ENCODE assay signal across 21 cellular contexts in the genomic region with DNA sequence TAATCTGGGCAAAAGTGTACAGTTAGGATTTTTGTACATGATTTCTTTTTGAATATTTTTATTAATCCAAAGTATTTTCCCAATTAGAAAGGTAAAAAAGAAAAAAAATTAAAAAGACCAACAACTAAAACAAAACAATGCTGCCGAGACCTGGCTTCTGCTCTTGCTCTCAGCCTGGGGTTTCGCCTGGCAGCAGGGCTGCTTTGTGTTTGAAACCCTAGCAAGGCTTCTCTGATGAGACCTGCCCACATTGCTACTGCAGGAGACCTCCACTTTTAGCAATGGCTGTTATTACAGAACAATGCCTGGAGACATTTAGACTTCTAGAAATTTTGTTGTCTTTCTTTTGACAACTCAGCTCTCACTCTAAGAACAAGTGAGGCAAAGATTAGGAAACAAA.
A peak's percentile ranks its signal among the peaks of the same experiment; 100 is the strongest.
DNase-seq lines count a peak whose midpoint lies in the region; ATAC-seq, FAIRE-seq and TF ChIP-seq lines count a peak whose summit lies in the region.
"Had no signal": no experiment of that assay in that cellular context is flagged by ENCODE, and none has a peak within 500 bp of the region (broad histone marks: within the 10 kb centered on the region; RNA-seq: fewer than 3 reads in every experiment).

No MANE protein-coding gene starts in this region.

- no peaks in the 10 kb centered on the region for H3K23me2 ChIP-seq in H9 (ENCODE audit: insufficient read length, low read depth, low read length, poor library complexity, severe bottlenecking)
- H3K23me2 ChIP-seq in H1 (ENCODE audit: low read depth, low read length): no peaks in the 10 kb centered on the region

- CTCF ChIA-PET in H1 (lab: Charles Lee; ENCODE audit: partially characterized antibody): no interaction called here

- H2BK120ac ChIP-seq in H9 (ENCODE audit: low read depth, low read length, poor library complexity, severe bottlenecking): no peak overlapping the region
- H2BK120ac ChIP-seq in H1 (replicated peaks; ENCODE audit: low read depth, low read length): no peak overlapping the region

- H3K14ac ChIP-seq in H9 (ENCODE audit: insufficient read depth, low read length) (no peak overlapping the region), H1 (ENCODE audit: insufficient read length) (no peak overlapping the region)

- peaks cover 0 to 2% (median 0%) of the 10 kb centered on the region in 3 experiments; a peak in 1 of 7 replicates for H3K36me3 Mint-ChIP-seq in H9 (ENCODE audit: insufficient read depth in 1 of 3, low read depth in 3 of 3)
- H3K36me3 Mint-ChIP-seq: CD14-positive monocyte; CD8-positive, alpha-beta T cell had no signal

- no peak overlapping the region for H3K4ac ChIP-seq in H9 (ENCODE audit: low read depth, low read length)
- H3K4ac ChIP-seq in H1 (replicated peaks; ENCODE audit: insufficient read length, low read depth, low read length): no peak overlapping the region

- no peak for ATAC-seq in GM19455 (IDR thresholded peaks at IDR 0.05; ENCODE audit: unreplicated experiment)
- ATAC-seq: A549; CD8-positive, alpha-beta T cell had no signal

- H4K20me1 ChIP-seq in H9 (ENCODE audit: control insufficient read depth, insufficient read depth, insufficient read length) (no peaks in the 10 kb centered on the region), H1 (replicated peaks in 1 of 2; ENCODE audit: control insufficient read depth in 1 of 2, insufficient read depth in 2 of 2, low read length in 2 of 2) (no peaks in the 10 kb centered on the region)

- WGBS in H9 (ENCODE audit: extremely low coverage, insufficient read length, low lambda C conversion rate): no CpG with 5 or more reads among the region's 2 CpGs
- 57% methylated on average over 2 of the region's 2 CpGs for WGBS in HUES64
- 44% methylated on average over 2 of the region's 2 CpGs; no CpG with 5 or more reads in 1 of the 2 experiments for WGBS in H1 (ENCODE audit: extremely low coverage in 1 of 2, insufficient coverage in 1 of 2, insufficient read length in 1 of 2, insufficient replicate concordance in 2 of 2, low coverage in 1 of 2, low lambda C conversion rate in 2 of 2, missing lambda C conversion rate in 1 of 2), 2 experiments

- H2BK5ac ChIP-seq in H9 (ENCODE audit: insufficient read length, low read length): no peak overlapping the region
- H2BK5ac ChIP-seq in H1 (ENCODE audit: low read depth, low read length): no peak overlapping the region

- no peaks in the 10 kb centered on the region for H3K27me3 Mint-ChIP-seq in H9 (ENCODE audit: low read depth)

- no peak overlapping the region for H4K5ac ChIP-seq in H9 (ENCODE audit: insufficient read length, low read depth, low read length)
- peak overlapping the region; percentile 91 for H4K5ac ChIP-seq in H1 (ENCODE audit: insufficient read length, low read depth, low read length)

- H3K9ac ChIP-seq in H9 (ENCODE audit: extremely low read depth, insufficient read length, low read length): no peak overlapping the region
- H3K9ac ChIP-seq in HUES64 (ENCODE audit: low read depth, low read length): no peak overlapping the region
- H3K9ac ChIP-seq in H1 (replicated peaks in 1 of 4; ENCODE audit: extremely low read depth in 1 of 4, low read depth in 3 of 4, low read length in 3 of 4): no peak overlapping the region

- H3K4me3 Mint-ChIP-seq in H9: no peak overlapping the region
- H3K4me3 Mint-ChIP-seq: CD14-positive monocyte; CD8-positive, alpha-beta T cell had no signal

- peaks cover 0 to 3% of the 10 kb centered on the region in 2 experiments; a peak in 3 of 5 replicates for H3K9me3 Mint-ChIP-seq in H9
- H3K9me3 Mint-ChIP-seq: CD14-positive monocyte; CD8-positive, alpha-beta T cell had no signal

- H3K27ac ChIP-seq in H9 (ENCODE audit: insufficient read length, low read depth, low read length): no peak overlapping the region
- peak overlapping the region; percentile 56; the same call in 1 of the 2 replicates for H3K27ac ChIP-seq in HUES64 (ENCODE audit: low read depth, low read length)
- H3K27ac ChIP-seq in H1 (ENCODE audit: low read depth, low read length): no peak overlapping the region
- H3K27ac ChIP-seq: A549 had no signal

- TF ChIP-seq RAD21 in H1 (IDR thresholded peaks at IDR 0.05 in 1 of 2, conservative IDR thresholded peaks at IDR 0.05 in 1 of 2; ENCODE audit: low read depth in 2 of 2, low read length in 2 of 2): no peak

- no peak for TF ChIP-seq EP300 in H1 (IDR thresholded peaks at IDR 0.05; ENCODE audit: borderline replicate concordance in 1 of 2, low read depth in 2 of 2, low read length in 2 of 2)

- TF ChIP-seq CTCF in H9 (conservative IDR thresholded peaks at IDR 0.05) (no peak), H1 (IDR thresholded peaks at IDR 0.05; ENCODE audit: control extremely low read depth in 1 of 3, insufficient read depth in 1 of 3, low read depth in 1 of 3, low read length in 3 of 3) (no peak)

- H3K56ac ChIP-seq in H9 (ENCODE audit: insufficient read length, low read depth, low read length): no peak overlapping the region
- no peak overlapping the region for H3K56ac ChIP-seq in H1 (replicated peaks; ENCODE audit: insufficient read length, low read depth, low read length)

- H3K27ac Mint-ChIP-seq in H9: peak overlapping the region in 2 of 3 experiments; percentile 82 to 90; a peak in 4 of 7 replicates
- H3K27ac Mint-ChIP-seq: CD14-positive monocyte; CD8-positive, alpha-beta T cell had no signal

- no peaks in the 10 kb centered on the region for H3K9me3 ChIP-seq in H9 (ENCODE audit: control insufficient read depth, low read depth, low read length)
- H3K9me3 ChIP-seq in HUES64 (ENCODE audit: insufficient read depth, low read depth, low read length): peaks cover 2% of the 10 kb centered on the region; the same call in 1 of the 2 replicates
- no peaks in the 10 kb centered on the region for H3K9me3 ChIP-seq in H1 (ENCODE audit: insufficient read depth in 2 of 2, low read depth in 1 of 2, low read length in 1 of 2)
- H3K9me3 ChIP-seq in MG63: no peaks in the 10 kb centered on the region
- H3K9me3 ChIP-seq: A549 had no signal

- H2AK5ac ChIP-seq in H9 (ENCODE audit: insufficient read length, low read length) (no peak overlapping the region), H1 (ENCODE audit: low read depth, low read length) (no peak overlapping the region)

- H2BK12ac ChIP-seq in H9 (ENCODE audit: insufficient read length, low read depth, low read length) (no peak overlapping the region), H1 (ENCODE audit: low read depth, low read length) (no peak overlapping the region)

- H2BK20ac ChIP-seq in H9 (ENCODE audit: low read depth, low read length, poor library complexity, severe bottlenecking): no peak overlapping the region
- no peak overlapping the region for H2BK20ac ChIP-seq in H1 (ENCODE audit: low read length)

- H3K23ac ChIP-seq in H9 (ENCODE audit: insufficient read length, low read depth, low read length) (no peak overlapping the region), H1 (ENCODE audit: insufficient read length) (no peak overlapping the region)

- H3K4me1 ChIP-seq in H9 (ENCODE audit: insufficient read depth, low read length) (no peaks in the 10 kb centered on the region), HUES64 (ENCODE audit: insufficient read depth, low read length) (peaks cover 17% of the 10 kb centered on the region), H1 (replicated peaks in 1 of 4; ENCODE audit: control insufficient read depth in 3 of 4, insufficient read depth in 4 of 4, low read length in 3 of 4) (peaks cover 0 to 3% (median 1%) of the 10 kb centered on the region in 4 experiments; a peak in 4 of 7 replicates)
- H3K4me1 ChIP-seq: A549 had no signal

- H4K8ac ChIP-seq in H9 (replicated peaks; ENCODE audit: insufficient read length, low read depth, low read length) (no peak overlapping the region), H1 (ENCODE audit: extremely low read depth, insufficient read depth, low read length) (no peak overlapping the region)

- H3K27me3 ChIP-seq in H9 (ENCODE audit: insufficient read depth, low read length): no peaks in the 10 kb centered on the region
- H3K27me3 ChIP-seq in HUES64 (ENCODE audit: insufficient read depth, low read length): no peaks in the 10 kb centered on the region
- no peaks in the 10 kb centered on the region for H3K27me3 ChIP-seq in H1 (replicated peaks in 1 of 4; ENCODE audit: control insufficient read depth in 3 of 4, extremely low read depth in 1 of 4, insufficient read depth in 3 of 4, low read length in 3 of 4)
- no peaks in the 10 kb centered on the region for H3K27me3 ChIP-seq in MG63

- no peak overlapping the region for H2AFZ ChIP-seq in H9 (ENCODE audit: low read length)
- H2AFZ ChIP-seq in H1 (ENCODE audit: low read length): peak overlapping the region; percentile 40; the same call in 1 of the 2 replicates

- no peak for TF ChIP-seq POLR2A in H1 (IDR thresholded peaks at IDR 0.05; ENCODE audit: control extremely low read depth in 1 of 2, low read depth in 2 of 2, low read length in 2 of 2)

- H3K4me3 ChIP-seq in HUES64 (ENCODE audit: low read length) (no peak overlapping the region), H1 (ENCODE audit: extremely low read depth in 1 of 4, insufficient read depth in 2 of 4, low read depth in 3 of 4, low read length in 4 of 4) (no peak overlapping the region), MG63 (no peak overlapping the region)
- H3K4me3 ChIP-seq: A549 had no signal

- H3K79me1 ChIP-seq in H9 (ENCODE audit: insufficient read depth, low read depth, low read length, poor library complexity, severe bottlenecking): no peaks in the 10 kb centered on the region
- H3K79me1 ChIP-seq in H1 (ENCODE audit: low read depth, low read length): no peaks in the 10 kb centered on the region

- no peak overlapping the region for H2BK15ac ChIP-seq in H9 (ENCODE audit: low read depth, low read length)
- H2BK15ac ChIP-seq in H1 (ENCODE audit: low read length): no peak overlapping the region

- H3K4me2 ChIP-seq in H9 (ENCODE audit: insufficient read depth, insufficient read length, low read length): no peak overlapping the region
- no peak overlapping the region; a peak in 1 of 4 replicates for H3K4me2 ChIP-seq in H1 (ENCODE audit: insufficient read depth in 1 of 2, low read depth in 2 of 2, low read length in 2 of 2)
- H3K4me2 ChIP-seq: A549 had no signal

- no peak overlapping the region for H3T11ph ChIP-seq in H9 (ENCODE audit: low read length)

- DNase-seq in H9 (peak; percentile 61), H1 (ENCODE audit: low read depth in 1 of 2, low spot score in 2 of 2) (no peak), iPS-NIHi7 (ENCODE audit: extremely low spot score) (peak; percentile 51), MG63 (no peak), NCI-H524 treated with DMSO at 0.1 percent for 48 hours (lab: John Stamatoyannopoulos, UW) (no peak), cortex of kidney (lab: John Stamatoyannopoulos, UW) (no peak)
- DNase-seq: CD8-positive, alpha-beta T cell; COR-L47; DMS153; DMS79 treated with DMSO at 0.1 percent for 48 hours; EL; IMR-90; KG1 had no signal

- POLR2A ChIA-PET in H1 (lab: Charles Lee; ENCODE audit: partially characterized antibody): no interaction called here

- no peak overlapping the region for H4K91ac ChIP-seq in H9 (ENCODE audit: insufficient read length, low read depth, low read length)
- no peak overlapping the region for H4K91ac ChIP-seq in H1 (replicated peaks; ENCODE audit: insufficient read length, low read length)

- no peak overlapping the region for H3K18ac ChIP-seq in H9 (ENCODE audit: insufficient read length, low read depth, low read length)
- H3K18ac ChIP-seq in H1 (ENCODE audit: extremely low read depth, low read length): no peak overlapping the region; the same call in 1 of the 2 replicates

- H3K79me2 ChIP-seq in H9 (ENCODE audit: insufficient read depth, low read length) (no peaks in the 10 kb centered on the region), H1 (ENCODE audit: control insufficient read depth in 1 of 2, insufficient read depth in 2 of 2, low read length in 2 of 2) (no peaks in the 10 kb centered on the region)

- FAIRE-seq in H1 (lab: Jason Lieb, UNC): no peak
- FAIRE-seq: D721Med, G401.6, GM12891, HTR-8/SVneo had no signal

- H3K4me1 Mint-ChIP-seq in H9: peaks cover 31 to 34% of the 10 kb centered on the region in 2 experiments
- H3K4me1 Mint-ChIP-seq: CD14-positive monocyte had no signal

- no peaks in the 10 kb centered on the region for H3K36me3 ChIP-seq in HUES64 (ENCODE audit: insufficient read depth, low read length)
- H3K36me3 ChIP-seq in H1 (ENCODE audit: control insufficient read depth in 2 of 4, insufficient read depth in 4 of 4, low read length in 3 of 4): no peaks in the 10 kb centered on the region
- H3K36me3 ChIP-seq in MG63: no peaks in the 10 kb centered on the region

Comparison
In these comparisons a context has a peak if more than half of its experiments do, and no peak if none do; other contexts are left out.
1. DNase-seq: peak in H9 (single experiment) and iPS-NIHi7 (single experiment); none in H1 (0 of 2), MG63 (single experiment), NCI-H524 treated with DMSO at 0.1 percent for 48 hours (single experiment) and cortex of kidney (single experiment).